26 cellular contexts compared by ENCODE assay signal in genomic region chr7:73909996-73910395, GRCh38. TPM values are rescaled to one million over a fixed set of nuclear protein-coding genes. Genes with fewer than 3 reads are reported as not detected.
"Had no signal": no experiment of that assay in that cellular context is flagged by ENCODE, and none has a peak within 500 bp of the region (broad histone marks: within the 10 kb centered on the region; RNA-seq: fewer than 3 reads in every experiment).

No MANE protein-coding gene starts in this region.

- H3K27me3 ChIP-seq: adrenal gland, ascending aorta, brain microvascular endothelial cell, dorsolateral prefrontal cortex, hepatocyte, neutrophil, ovary, right atrium auricular region, tibial nerve had no signal

- H3K9me3 ChIP-seq: adrenal gland, ascending aorta, neutrophil, ovary, psoas muscle, right atrium auricular region, tibial nerve had no signal

- H3K4me1 ChIP-seq: adrenal gland, psoas muscle had no signal

- H3K36me3 ChIP-seq: adrenal gland, ascending aorta, brain microvascular endothelial cell, neutrophil, ovary, right atrium auricular region, tibial nerve, WERI-Rb-1 had no signal

- H3K27ac ChIP-seq: adrenal gland, ascending aorta, brain microvascular endothelial cell, hepatocyte, neutrophil, ovary, psoas muscle, right atrium auricular region, tibial nerve, WERI-Rb-1 had no signal

- ATAC-seq: activated T-cell treated with anti-CD3 and anti-CD28 coated beads, Interleukin-2, amount 50 U/mL, for 72 hours; effector memory CD8-positive, alpha-beta T cell; esophagus mucosa; psoas muscle; T-cell had no signal

- H3K4me3 ChIP-seq: adrenal gland, ascending aorta, dorsolateral prefrontal cortex, hepatocyte, ovary, psoas muscle, right atrium auricular region, tibial nerve had no signal

- DNase-seq: activated CD4-positive, alpha-beta T cell treated with anti-CD3 and anti-CD28 coated beads, Interleukin-2, amount 10 ng/mL, durations not matched to agents 7 days and 5 days; activated CD4-positive, CD25-positive, alpha-beta regulatory T cell treated with anti-CD3 and anti-CD28 coated beads, Interleukin-2, amount 50 U/mL, for 72 hours; activated gamma-delta T cell treated with Interleukin-2 at 50 U/mL for 16 hours; activated T-cell treated with anti-CD3 and anti-CD28 coated beads, Interleukin-2, amount 50 U/mL, for 72 hours; brain microvascular endothelial cell; central memory CD4-positive, alpha-beta T cell; effector memory CD8-positive, alpha-beta T cell; immature natural killer cell; left ventricle myocardium superior; stimulated activated CD4-positive, alpha-beta T cell treated with anti-CD3 and anti-CD28 coated beads, Interleukin-12 subunit alpha, Interleukin-12 subunit beta, amount 100 ng/mL, for 4 hours; stimulated activated CD4-positive, alpha-beta T cell treated with anti-CD3 and anti-CD28 coated beads, Interleukin-4, amount 100 ng/mL, for 4 hours; WERI-Rb-1 had no signal

RNA-seq across cellular contexts. Expression of gene TMEM270, which starts 49.0 kb away (rescaled TPM):
- total RNA-seq: activated CD4-positive, alpha-beta T cell treated with anti-CD3 and anti-CD28 coated beads, Interleukin-2, amount 10 ng/mL, durations not matched to agents 7 days and 5 days; activated T-cell treated with anti-CD3 and anti-CD28 coated beads, Interleukin-2, amount 50 U/mL, for 72 hours; adrenal gland; ascending aorta; endothelial cell of umbilical vein; esophagus mucosa; left ventricle myocardium superior; mononuclear cell; myocyte; psoas muscle; right atrium auricular region; T-cell; tibial nerve had no signal
- polyA plus RNA-seq: endothelial cell of umbilical vein, immature natural killer cell, ovary, psoas muscle had no signal
